Comparison of ENCODE assay signal across 1 cellular context in the genomic region with DNA sequence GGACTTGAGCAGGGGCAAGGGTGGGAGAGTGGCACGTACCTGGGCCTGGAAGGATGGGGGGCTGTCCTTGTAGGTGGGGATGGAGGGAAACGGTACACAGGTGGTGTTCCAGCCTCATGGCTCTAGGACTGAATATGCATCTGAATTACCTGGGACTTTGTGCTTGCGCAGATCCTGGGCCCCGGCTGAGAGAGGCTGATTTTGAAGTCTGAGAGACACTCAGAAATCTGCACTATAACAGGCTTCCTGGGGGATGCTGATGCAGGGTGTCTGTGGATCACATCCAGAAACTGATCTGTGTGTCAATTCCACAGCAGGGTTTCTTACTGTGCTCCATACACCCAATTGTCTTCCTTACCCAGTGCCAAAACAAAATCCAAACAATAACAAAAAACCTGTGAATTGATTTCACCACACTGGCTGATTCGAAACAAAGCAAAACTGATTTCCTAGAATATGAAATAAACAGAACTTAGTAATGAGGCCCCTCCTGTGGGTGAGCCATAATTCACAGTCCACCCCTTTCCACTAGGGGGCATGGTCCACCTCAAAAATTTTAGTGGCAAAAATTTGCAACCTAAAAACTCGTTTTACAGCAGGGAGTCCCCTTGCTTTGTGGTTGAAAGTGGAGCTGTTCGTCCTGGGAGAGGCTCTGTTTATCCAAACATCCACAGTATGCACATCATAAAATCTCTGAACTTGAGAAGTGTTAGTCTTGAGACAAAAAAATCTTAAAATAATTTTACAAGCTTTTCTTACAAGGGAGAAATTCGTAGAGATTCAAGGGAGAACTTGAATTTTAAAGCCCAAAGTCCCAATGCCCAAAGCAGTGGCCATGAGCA.
TF ChIP-seq lines count a peak whose summit lies in the region.

No MANE protein-coding gene starts in this region.

TF ChIP-seq in GM23338, 12 proteins besides CTCF, POLR2A, EP300 and RAD21:
- TF ChIP-seq, protein P1, sequence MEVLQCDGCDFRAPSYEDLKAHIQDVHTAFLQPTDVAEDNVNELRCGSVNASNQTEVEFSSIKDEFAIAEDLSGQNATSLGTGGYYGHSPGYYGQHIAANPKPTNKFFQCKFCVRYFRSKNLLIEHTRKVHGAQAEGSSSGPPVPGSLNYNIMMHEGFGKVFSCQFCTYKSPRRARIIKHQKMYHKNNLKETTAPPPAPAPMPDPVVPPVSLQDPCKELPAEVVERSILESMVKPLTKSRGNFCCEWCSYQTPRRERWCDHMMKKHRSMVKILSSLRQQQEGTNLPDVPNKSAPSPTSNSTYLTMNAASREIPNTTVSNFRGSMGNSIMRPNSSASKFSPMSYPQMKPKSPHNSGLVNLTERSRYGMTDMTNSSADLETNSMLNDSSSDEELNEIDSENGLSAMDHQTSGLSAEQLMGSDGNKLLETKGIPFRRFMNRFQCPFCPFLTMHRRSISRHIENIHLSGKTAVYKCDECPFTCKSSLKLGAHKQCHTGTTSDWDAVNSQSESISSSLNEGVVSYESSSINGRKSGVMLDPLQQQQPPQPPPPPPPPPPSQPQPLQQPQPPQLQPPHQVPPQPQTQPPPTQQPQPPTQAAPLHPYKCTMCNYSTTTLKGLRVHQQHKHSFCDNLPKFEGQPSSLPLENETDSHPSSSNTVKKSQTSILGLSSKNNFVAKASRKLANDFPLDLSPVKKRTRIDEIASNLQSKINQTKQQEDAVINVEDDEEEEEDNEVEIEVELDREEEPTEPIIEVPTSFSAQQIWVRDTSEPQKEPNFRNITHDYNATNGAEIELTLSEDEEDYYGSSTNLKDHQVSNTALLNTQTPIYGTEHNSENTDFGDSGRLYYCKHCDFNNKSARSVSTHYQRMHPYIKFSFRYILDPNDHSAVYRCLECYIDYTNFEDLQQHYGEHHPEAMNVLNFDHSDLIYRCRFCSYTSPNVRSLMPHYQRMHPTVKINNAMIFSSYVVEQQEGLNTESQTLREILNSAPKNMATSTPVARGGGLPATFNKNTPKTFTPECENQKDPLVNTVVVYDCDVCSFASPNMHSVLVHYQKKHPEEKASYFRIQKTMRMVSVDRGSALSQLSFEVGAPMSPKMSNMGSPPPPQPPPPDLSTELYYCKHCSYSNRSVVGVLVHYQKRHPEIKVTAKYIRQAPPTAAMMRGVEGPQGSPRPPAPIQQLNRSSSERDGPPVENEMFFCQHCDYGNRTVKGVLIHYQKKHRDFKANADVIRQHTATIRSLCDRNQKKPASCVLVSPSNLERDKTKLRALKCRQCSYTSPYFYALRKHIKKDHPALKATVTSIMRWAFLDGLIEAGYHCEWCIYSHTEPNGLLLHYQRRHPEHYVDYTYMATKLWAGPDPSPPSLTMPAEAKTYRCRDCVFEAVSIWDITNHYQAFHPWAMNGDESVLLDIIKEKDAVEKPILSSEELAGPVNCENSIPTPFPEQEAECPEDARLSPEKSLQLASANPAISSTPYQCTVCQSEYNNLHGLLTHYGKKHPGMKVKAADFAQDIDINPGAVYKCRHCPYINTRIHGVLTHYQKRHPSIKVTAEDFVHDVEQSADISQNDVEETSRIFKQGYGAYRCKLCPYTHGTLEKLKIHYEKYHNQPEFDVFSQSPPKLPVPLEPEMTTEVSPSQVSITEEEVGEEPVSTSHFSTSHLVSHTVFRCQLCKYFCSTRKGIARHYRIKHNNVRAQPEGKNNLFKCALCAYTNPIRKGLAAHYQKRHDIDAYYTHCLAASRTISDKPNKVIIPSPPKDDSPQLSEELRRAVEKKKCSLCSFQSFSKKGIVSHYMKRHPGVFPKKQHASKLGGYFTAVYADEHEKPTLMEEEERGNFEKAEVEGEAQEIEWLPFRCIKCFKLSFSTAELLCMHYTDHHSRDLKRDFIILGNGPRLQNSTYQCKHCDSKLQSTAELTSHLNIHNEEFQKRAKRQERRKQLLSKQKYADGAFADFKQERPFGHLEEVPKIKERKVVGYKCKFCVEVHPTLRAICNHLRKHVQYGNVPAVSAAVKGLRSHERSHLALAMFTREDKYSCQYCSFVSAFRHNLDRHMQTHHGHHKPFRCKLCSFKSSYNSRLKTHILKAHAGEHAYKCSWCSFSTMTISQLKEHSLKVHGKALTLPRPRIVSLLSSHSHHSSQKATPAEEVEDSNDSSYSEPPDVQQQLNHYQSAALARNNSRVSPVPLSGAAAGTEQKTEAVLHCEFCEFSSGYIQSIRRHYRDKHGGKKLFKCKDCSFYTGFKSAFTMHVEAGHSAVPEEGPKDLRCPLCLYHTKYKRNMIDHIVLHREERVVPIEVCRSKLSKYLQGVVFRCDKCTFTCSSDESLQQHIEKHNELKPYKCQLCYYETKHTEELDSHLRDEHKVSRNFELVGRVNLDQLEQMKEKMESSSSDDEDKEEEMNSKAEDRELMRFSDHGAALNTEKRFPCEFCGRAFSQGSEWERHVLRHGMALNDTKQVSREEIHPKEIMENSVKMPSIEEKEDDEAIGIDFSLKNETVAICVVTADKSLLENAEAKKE (CRISPR knock-in tag; IDR thresholded peaks at IDR 0.05): no peak
- TF ChIP-seq, protein P2, sequence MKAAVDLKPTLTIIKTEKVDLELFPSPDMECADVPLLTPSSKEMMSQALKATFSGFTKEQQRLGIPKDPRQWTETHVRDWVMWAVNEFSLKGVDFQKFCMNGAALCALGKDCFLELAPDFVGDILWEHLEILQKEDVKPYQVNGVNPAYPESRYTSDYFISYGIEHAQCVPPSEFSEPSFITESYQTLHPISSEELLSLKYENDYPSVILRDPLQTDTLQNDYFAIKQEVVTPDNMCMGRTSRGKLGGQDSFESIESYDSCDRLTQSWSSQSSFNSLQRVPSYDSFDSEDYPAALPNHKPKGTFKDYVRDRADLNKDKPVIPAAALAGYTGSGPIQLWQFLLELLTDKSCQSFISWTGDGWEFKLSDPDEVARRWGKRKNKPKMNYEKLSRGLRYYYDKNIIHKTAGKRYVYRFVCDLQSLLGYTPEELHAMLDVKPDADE (IDR thresholded peaks at IDR 0.05): no peak
- no peak for TF ChIP-seq EZH2phosphoT487 (IDR thresholded peaks at IDR 0.05; ENCODE audit: unreplicated experiment)
- TF ChIP-seq STAT1 (IDR thresholded peaks at IDR 0.05; ENCODE audit: unreplicated experiment): no peak
- no peak for TF ChIP-seq EZH2 (IDR thresholded peaks at IDR 0.05; ENCODE audit: low read depth, unreplicated experiment)
- TF ChIP-seq JUNB (IDR thresholded peaks at IDR 0.05; ENCODE audit: unreplicated experiment): no peak
- TF ChIP-seq ZNF114 (CRISPR knock-in tag; IDR thresholded peaks at IDR 0.05): no peak
- no peak for TF ChIP-seq POLR2AphosphoS5 (IDR thresholded peaks at IDR 0.05; ENCODE audit: low read depth)
